In the genomic region with DNA sequence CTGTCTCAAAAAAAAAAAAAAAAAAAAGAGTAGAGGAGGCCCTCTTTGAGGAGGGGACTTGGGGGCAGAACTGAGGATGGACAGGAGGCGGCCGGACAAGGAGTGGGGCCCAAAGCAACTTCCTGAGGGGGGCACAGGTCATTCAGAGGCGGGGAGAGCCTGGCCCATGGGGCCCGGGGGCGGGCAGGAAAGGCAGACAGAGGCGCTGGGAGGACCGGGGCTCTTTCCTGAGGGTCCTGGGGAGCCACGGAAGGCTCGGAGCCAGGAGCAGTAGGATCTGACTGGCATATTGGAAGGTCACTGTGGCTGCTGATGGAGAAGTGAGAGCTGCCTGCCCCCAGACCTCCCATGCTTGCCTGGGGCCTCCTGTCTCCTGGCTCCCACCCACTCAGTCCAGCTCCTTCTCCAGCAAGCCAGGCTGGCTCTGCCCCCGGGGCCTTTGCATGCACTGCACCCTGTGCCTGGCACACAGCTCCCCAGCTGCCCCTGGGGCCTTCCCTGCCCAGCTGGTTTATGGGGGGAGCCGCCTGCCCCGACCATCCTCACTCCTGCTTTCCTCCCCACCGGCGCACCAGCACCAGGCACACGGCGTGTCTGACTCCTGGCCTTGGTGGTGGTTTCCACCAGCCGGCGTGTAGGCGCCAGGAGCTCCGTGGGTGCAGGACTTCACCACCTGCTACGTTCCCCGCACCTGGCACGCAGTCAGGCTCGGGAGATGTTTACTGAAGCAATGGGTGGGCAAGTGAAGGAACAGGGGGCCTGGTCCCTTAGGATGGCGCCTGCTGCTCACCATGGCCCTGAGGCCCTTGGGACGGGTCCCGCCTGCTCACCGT, we compare ENCODE assay signal across 17 cellular contexts. TPM values are rescaled to one million over a fixed set of nuclear protein-coding genes. Genes with fewer than 3 reads are reported as not detected.
DNase-seq lines count a peak whose midpoint lies in the region; ATAC-seq and TF ChIP-seq lines count a peak whose summit lies in the region.
"Had no signal": no experiment of that assay in that cellular context is flagged by ENCODE, and none has a peak within 500 bp of the region (broad histone marks: within the 10 kb centered on the region; RNA-seq: fewer than 3 reads in every experiment).

No MANE protein-coding gene starts in this region.

- CTCF ChIA-PET in MCF 10A (lab: Yijun Ruan, JAX) = no interaction called here

- POLR2A ChIA-PET in MCF 10A (lab: Yijun Ruan, JAX) = no interaction called here

- WGBS in spleen, 5 donors = 87 to 89% (median 89%) methylated on average over 21 to 28 of the region's 28 CpGs

- peaks cover 29% of the 10 kb centered on the region for H3K4me1 Mint-ChIP-seq in GM23338
- no peaks in the 10 kb centered on the region for H3K4me1 Mint-ChIP-seq in MCF 10A (ENCODE audit: insufficient read depth, unreplicated experiment)

- no peak overlapping the region for H3K4me2 ChIP-seq in GM23338

- H3K4me1 ChIP-seq in GM23338 (ENCODE audit: insufficient read depth) (peaks cover 13% of the 10 kb centered on the region), spleen (peaks cover 15 to 41% (median 32%) of the 10 kb centered on the region in 6 donors), mucosa of descending colon (ENCODE audit: low read depth) (peaks cover 10% of the 10 kb centered on the region)

- no peak for TF ChIP-seq CTCF in GM23338 (conservative IDR thresholded peaks at IDR 0.05; ENCODE audit: low read depth in 2 of 2)
- TF ChIP-seq CTCF in spleen (IDR thresholded peaks at IDR 0.05 in 8 of 11, conservative IDR thresholded peaks at IDR 0.05 in 3 of 11) = no peak
- TF ChIP-seq CTCF in MCF 10A (IDR thresholded peaks at IDR 0.05; ENCODE audit: unreplicated experiment) = no peak
- no peak for TF ChIP-seq CTCF in mucosa of descending colon (IDR thresholded peaks at IDR 0.05)

- intact Hi-C loops in left ventricle myocardium superior (cut with micrococcal nuclease) (no loop called here), spleen (cut with DNase I; ENCODE audit: low total_unique reads) (no loop called here), MCF 10A (cut with micrococcal nuclease) (no loop called here), mucosa of descending colon (cut with DNase I, micrococcal nuclease) (no loop called here)

- H3K27ac Mint-ChIP-seq in GM23338 (no peak overlapping the region), MCF 10A (ENCODE audit: low read depth, unreplicated experiment) (no peak overlapping the region)
- H3K27ac Mint-ChIP-seq: WTC11 had no signal

- H3K27ac ChIP-seq in GM23338 (ENCODE audit: low read depth) (no peak overlapping the region), spleen (no peak overlapping the region)

- H3K27me3 ChIP-seq in GM23338 (ENCODE audit: insufficient read depth) = no peaks in the 10 kb centered on the region
- H3K27me3 ChIP-seq in spleen (replicated peaks in 1 of 7) = no peaks in the 10 kb centered on the region

- H2AFZ ChIP-seq in GM23338 = 0 out of 2 replicates have a peak overlapping the region, but pooled peaks have one; percentile 80

- H3F3A ChIP-seq in GM23338 (replicated peaks; ENCODE audit: low read depth) = no peaks in the 10 kb centered on the region

- no peaks in the 10 kb centered on the region for H4K20me1 ChIP-seq in GM23338 (replicated peaks; ENCODE audit: insufficient read depth)

- no peaks in the 10 kb centered on the region for H3K9me2 ChIP-seq in GM23338 (ENCODE audit: insufficient read depth)

- H3K9me3 Mint-ChIP-seq in GM23338 (no peaks in the 10 kb centered on the region), MCF 10A (ENCODE audit: unreplicated experiment) (no peaks in the 10 kb centered on the region)
- H3K9me3 Mint-ChIP-seq: naive B cell, WTC11 had no signal

- BruUV-seq in MCF 10A (replicated peaks; lab: Mats Ljungman, UMichigan) = no TSS peak

- H3K79me2 ChIP-seq in GM23338 (replicated peaks; ENCODE audit: insufficient read depth) = no peaks in the 10 kb centered on the region

- peaks cover 17% of the 10 kb centered on the region for H3K27me3 Mint-ChIP-seq in GM23338 (ENCODE audit: insufficient read depth, low read depth, poor library complexity)
- H3K27me3 Mint-ChIP-seq in MCF 10A (ENCODE audit: insufficient read depth, unreplicated experiment) = no peaks in the 10 kb centered on the region
- H3K27me3 Mint-ChIP-seq: naive B cell had no signal

- H3K9me3 ChIP-seq in spleen (peaks cover 0 to 1% (median 0%) of the 10 kb centered on the region in 8 donors), mucosa of descending colon (no peaks in the 10 kb centered on the region)

- TF ChIP-seq POLR2A in spleen (IDR thresholded peaks at IDR 0.05) = no peak

- DNase-seq in activated CD4-positive, CD25-positive, alpha-beta regulatory T cell treated with anti-CD3 and anti-CD28 coated beads, Interleukin-2, amount 50 U/mL, for 72 hours = peak; percentile 23
- no peak for DNase-seq in activated CD4-positive, CD25-positive, alpha-beta regulatory T cell (lab: John Stamatoyannopoulos, UW)
- no peak for DNase-seq in GM23338 (ENCODE audit: low spot score)
- DNase-seq in left ventricle myocardium superior = peak; percentile 24
- peak; percentile 77 for DNase-seq in spleen
- no peak for DNase-seq in pons (ENCODE audit: low spot score)
- no peak for DNase-seq in MCF 10A (ENCODE audit: unreplicated experiment)
- no peak for DNase-seq in mucosa of descending colon
- DNase-seq: caudate nucleus; effector CD8-positive, alpha-beta T cell; hippocampal formation; IMR-90; naive B cell; NCI-H2081 had no signal

- H3K4me3 ChIP-seq in GM23338 (no peak overlapping the region), spleen (no peak overlapping the region), mucosa of descending colon (no peak overlapping the region)

- no peaks in the 10 kb centered on the region for H3K36me3 ChIP-seq in GM23338 (ENCODE audit: insufficient read depth)
- no peaks in the 10 kb centered on the region for H3K36me3 ChIP-seq in spleen
- no peaks in the 10 kb centered on the region for H3K36me3 ChIP-seq in mucosa of descending colon (ENCODE audit: low read depth)

- H3K36me3 Mint-ChIP-seq in GM23338 (ENCODE audit: low read depth) = no peaks in the 10 kb centered on the region
- no peaks in the 10 kb centered on the region for H3K36me3 Mint-ChIP-seq in MCF 10A (ENCODE audit: insufficient read depth, unreplicated experiment)
- H3K36me3 Mint-ChIP-seq: naive B cell, WTC11 had no signal

- H3K4me3 Mint-ChIP-seq in GM23338 = no peak overlapping the region
- H3K4me3 Mint-ChIP-seq in MCF 10A (ENCODE audit: unreplicated experiment) = no peak overlapping the region
- H3K4me3 Mint-ChIP-seq: WTC11 had no signal

- ATAC-seq in GM23338 (no peak), left ventricle myocardium superior (no peak), mucosa of descending colon (no peak)

TF ChIP-seq in GM23338, 12 proteins besides CTCF, POLR2A, EP300 and RAD21 (continues in another document):
- TF ChIP-seq EZH2 (IDR thresholded peaks at IDR 0.05; ENCODE audit: low read depth, unreplicated experiment) = no peak

RNA-seq across cellular contexts. Expression of a gene that starts 5.6 kb away (rescaled TPM):
- total RNA-seq in GM23338 (2014; rRNA removed; shearing (Covaris generic)) = 3.1 and 4.3 TPM in 2 replicates
- polyA plus RNA-seq in GM23338 (2016; fragmentation: Nextera tagmentation; extraction: Ambion mirVana) (0.44 and 0.71 TPM in 2 replicates), spleen (1 to 10 TPM; 1.3 to 6.2 (median 3.8) TPM)
- total RNA-seq in left ventricle myocardium superior (not detected), spleen (1 to 10 TPM in 4 of 7 donors, under 1 TPM in 3; 0.65 to 5.1 (median 1.5) TPM), MCF 10A (2022) (not detected in 2 replicates), mucosa of descending colon (under 1 TPM; 0.23 to 0.63 (median 0.47) TPM)

RNA-seq across cellular contexts. Expression of a gene that starts 32.7 kb away (rescaled TPM):
- total RNA-seq in GM23338 (2014; rRNA removed; shearing (Covaris generic)) = 0.07 TPM in 1 of 2 replicates, not detected in the other
- not detected in 2 replicates for polyA plus RNA-seq in GM23338 (2016; fragmentation: Nextera tagmentation; extraction: Ambion mirVana)
- 22.0 TPM for total RNA-seq in left ventricle myocardium superior
- under 1 TPM in 5 of 7 donors, not detected in 2; 0.15 to 0.85 (median 0.23) TPM for total RNA-seq in spleen
- under 1 TPM; 0.09 to 0.29 (median 0.22) TPM for polyA plus RNA-seq in spleen
- total RNA-seq in MCF 10A (2022) = 0.27 and 0.35 TPM in 2 replicates
- total RNA-seq in mucosa of descending colon = 1 to 10 TPM in 1 of 3 donors, under 1 TPM in 2; 0.17 to 1.1 (median 0.24) TPM
- total RNA-seq: A673, WTC11 had no signal

RNA-seq across cellular contexts. Expression of a gene that starts 44.9 kb away (rescaled TPM):
- 68.9 and 80.3 TPM in 2 replicates for total RNA-seq in GM23338 (2014; rRNA removed; shearing (Covaris generic))
- polyA plus RNA-seq in GM23338 (2016; fragmentation: Nextera tagmentation; extraction: Ambion mirVana) = 57.2 and 61.1 TPM in 2 replicates
- 14.7 TPM for total RNA-seq in left ventricle myocardium superior
- 10 to 100 TPM; 13.5 to 22.7 (median 17.5) TPM for total RNA-seq in spleen
- 1 to 10 TPM; 5.8 to 10.0 (median 6.7) TPM for polyA plus RNA-seq in spleen
- 40.1 and 40.4 TPM in 2 replicates for total RNA-seq in MCF 10A (2022)
- total RNA-seq in mucosa of descending colon = 10 to 100 TPM; 11.2 to 19.8 (median 19.5) TPM

RNA-seq across cellular contexts. Expression of a gene that starts 53.0 kb away (rescaled TPM):
- total RNA-seq in GM23338 (2014; rRNA removed; shearing (Covaris generic)) = 2.5 and 3.3 TPM in 2 replicates
- polyA plus RNA-seq in GM23338 (2016; fragmentation: Nextera tagmentation; extraction: Ambion mirVana) (0.61 and 1.0 TPM in 2 replicates), spleen (under 1 TPM; 0.06 to 0.63 (median 0.16) TPM)
- total RNA-seq in left ventricle myocardium superior (not detected), spleen (10 to 100 TPM in 1 of 7 donors, 1 to 10 TPM in 5, under 1 TPM in 1; 0.49 to 11.0 (median 2.4) TPM), MCF 10A (2022) (14.5 and 18.1 TPM in 2 replicates), mucosa of descending colon (under 1 TPM; 0.38 to 0.58 (median 0.51) TPM)
- total RNA-seq: lower leg skin had no signal

Comparison
In these comparisons a context has a peak if more than half of its experiments do, and no peak if none do; other contexts are left out.
1. DNase-seq: peak in activated CD4-positive, CD25-positive, alpha-beta regulatory T cell treated with anti-CD3 and anti-CD28 coated beads, Interleukin-2, amount 50 U/mL, for 72 hours (single experiment), left ventricle myocardium superior (single experiment) and spleen (single experiment); none in activated CD4-positive, CD25-positive, alpha-beta regulatory T cell (0 of 4), GM23338 (single experiment), pons (single experiment), MCF 10A (single experiment) and mucosa of descending colon (0 of 3).
2. RNA of a gene that starts 32.7 kb away (total RNA-seq): 22.0 TPM in left ventricle myocardium superior (single experiment); 0.27 to 0.35 TPM in MCF 10A, 0.17 to 1.1 TPM in mucosa of descending colon, 0.15 to 0.85 TPM in spleen and 0.07 TPM in GM23338; every median in the first group is over 10 times any median in the second.